Comparison of ENCODE assay signal across 1 cellular context in genomic region chr15:56365075-56365711, GRCh38.
TF ChIP-seq lines count a peak whose summit lies in the region.

TEX9 (plus strand) TSS chr15:56365426; CDS start chr15:56365451, 25 bp downstream.

TF ChIP-seq in K562, 482 proteins besides CTCF, POLR2A, EP300 and RAD21 (continued from another document and continues in another):
- TF ChIP-seq ZNF165 (CRISPR knock-in tag; IDR thresholded peaks at IDR 0.05; ENCODE audit: borderline replicate concordance) (no peak), POLR2AphosphoS2 (IDR thresholded peaks at IDR 0.05; ENCODE audit: low read length) (no peak), ZNF583 (CRISPR knock-in tag; IDR thresholded peaks at IDR 0.05) (no peak), SP1 (CRISPR knock-in tag; IDR thresholded peaks at IDR 0.05) (no peak), ZNF740 (CRISPR knock-in tag; IDR thresholded peaks at IDR 0.05) (no peak), ZNF740 (tag; IDR thresholded peaks at IDR 0.05) (no peak), USF2 (CRISPR knock-in tag; IDR thresholded peaks at IDR 0.05) (no peak), HINFP (tag; conservative IDR thresholded peaks at IDR 0.05; ENCODE audit: low read depth) (no peak), ZNF384 (IDR thresholded peaks at IDR 0.05; ENCODE audit: low read depth, low read length) (no peak), ZNF436 (CRISPR knock-in tag; IDR thresholded peaks at IDR 0.05) (no peak), MAZ (CRISPR knock-in tag; conservative IDR thresholded peaks at IDR 0.05 in 1 of 2, IDR thresholded peaks at IDR 0.05 in 1 of 2) (peak; percentile 30 to 64; a peak in 2 of 4 replicates), ZNF23 (CRISPR knock-in tag; IDR thresholded peaks at IDR 0.05) (no peak), ZBTB8A (IDR thresholded peaks at IDR 0.05; ENCODE audit: partially characterized antibody) (no peak), ZBTB11 (CRISPR knock-in tag; IDR thresholded peaks at IDR 0.05) (peak in 1 of 3 experiments; percentile 53; a peak in 1 of 6 replicates), GTF3C2 (IDR thresholded peaks at IDR 0.05; ENCODE audit: borderline replicate concordance, extremely low read depth, insufficient read length) (no peak), SRF (CRISPR knock-in tag; IDR thresholded peaks at IDR 0.05) (no peak), POLR3A (IDR thresholded peaks at IDR 0.05; ENCODE audit: borderline replicate concordance, extremely low read depth, insufficient read depth, insufficient read length) (no peak), ZNF696 (CRISPR knock-in tag; conservative IDR thresholded peaks at IDR 0.05) (no peak), RBM25 (IDR thresholded peaks at IDR 0.05; ENCODE audit: low read depth, low read length, severe bottlenecking) (no peak), SMAD2 (IDR thresholded peaks at IDR 0.05; ENCODE audit: low read depth, low read length) (no peak), GMEB1 (CRISPR knock-in tag; IDR thresholded peaks at IDR 0.05) (no peak), BRF1 (IDR thresholded peaks at IDR 0.05; ENCODE audit: borderline replicate concordance, extremely low read depth, insufficient read length) (no peak), KDM1A (IDR thresholded peaks at IDR 0.05) (no peak), KAT8 (IDR thresholded peaks at IDR 0.05; ENCODE audit: low read depth) (no peak), THRB (CRISPR knock-in tag; conservative IDR thresholded peaks at IDR 0.05) (no peak), CBX8 (IDR thresholded peaks at IDR 0.05; ENCODE audit: borderline replicate concordance, extremely low read depth, low read depth, low read length, poor library complexity, severe bottlenecking) (no peak), ZNF512 (tag; IDR thresholded peaks at IDR 0.05) (no peak), CHD1 (IDR thresholded peaks at IDR 0.05; ENCODE audit: low read length) (no peak), CEBPB (tag; IDR thresholded peaks at IDR 0.05) (peak; percentile 84), KAT2B (IDR thresholded peaks at IDR 0.05; ENCODE audit: low read depth, low read length) (no peak), AFF1 (IDR thresholded peaks at IDR 0.05; ENCODE audit: low read depth in 1 of 2, partially characterized antibody in 2 of 2) (no peak), ZNF655 (CRISPR knock-in tag; IDR thresholded peaks at IDR 0.05) (no peak), KDM4B (IDR thresholded peaks at IDR 0.05; ENCODE audit: borderline replicate concordance in 2 of 2, low read depth in 1 of 2) (no peak), MEF2D (tag; conservative IDR thresholded peaks at IDR 0.05; ENCODE audit: low read depth) (no peak), ZNF212 (CRISPR knock-in tag; IDR thresholded peaks at IDR 0.05) (no peak), HMGN3 (IDR thresholded peaks at IDR 0.05; ENCODE audit: borderline replicate concordance, extremely low read depth, insufficient read length, low read depth, low read length) (no peak), ZBED1 (IDR thresholded peaks at IDR 0.05) (no peak), DLX4 (CRISPR knock-in tag; IDR thresholded peaks at IDR 0.05) (no peak), HNRNPL (IDR thresholded peaks at IDR 0.05; ENCODE audit: low read depth, low read length) (no peak), ZNF764 (CRISPR knock-in tag; IDR thresholded peaks at IDR 0.05; ENCODE audit: low read depth) (no peak), ZNF274 (IDR thresholded peaks at IDR 0.05; ENCODE audit: borderline replicate concordance, low read depth, low read length) (no peak), SMAD4 (CRISPR knock-in tag; conservative IDR thresholded peaks at IDR 0.05) (0 out of 2 replicates have a peak, but pooled peaks have one; percentile 42), JUNB (CRISPR knock-in tag; conservative IDR thresholded peaks at IDR 0.05) (no peak)
